9 cellular contexts compared by ENCODE assay signal in genomic region chr5:83720805-83721431, GRCh38. TPM values are rescaled to one million over a fixed set of nuclear protein-coding genes. Genes with fewer than 3 reads are reported as not detected.
DNase-seq lines count a peak whose midpoint lies in the region; ATAC-seq, FAIRE-seq and TF ChIP-seq lines count a peak whose summit lies in the region.
"Had no signal": no experiment of that assay in that cellular context is flagged by ENCODE, and none has a peak within 500 bp of the region (broad histone marks: within the 10 kb centered on the region; RNA-seq: fewer than 3 reads in every experiment).

TSS of gene HAPLN1 (minus strand) at chr5:83720855. CDS start at chr5:83673523, 47,332 bp downstream.

- no peak for ATAC-seq in effector memory CD8-positive, alpha-beta T cell (replicated peaks)
- ATAC-seq in naive B cell (ENCODE audit: low read depth in 2 of 2) (no peak), pancreas (no peak), GM18502 (IDR thresholded peaks at IDR 0.05; ENCODE audit: poor library complexity, unreplicated experiment) (no peak)

- peaks cover 40 to 54% of the 10 kb centered on the region in 2 donors for H3K27me3 Mint-ChIP-seq in effector memory CD8-positive, alpha-beta T cell
- peaks cover 38 to 44% (median 41%) of the 10 kb centered on the region in 3 donors for H3K27me3 Mint-ChIP-seq in naive B cell

- no peaks in the 10 kb centered on the region for H3K79me2 ChIP-seq in ACC112 (ENCODE audit: control insufficient read depth, insufficient read depth, low read length, unreplicated experiment)

- H3K27me3 ChIP-seq in ACC112 (ENCODE audit: insufficient read depth, low read length) (no peaks in the 10 kb centered on the region), HUES64 (ENCODE audit: insufficient read depth, low read length) (peaks cover 7% of the 10 kb centered on the region; the same call in 1 of the 2 replicates), pancreas (peaks cover 0 to 20% (median 3%) of the 10 kb centered on the region in 4 donors)

- intact Hi-C loops in lower leg skin (cut with DNase I; ENCODE audit: low total_unique reads) (no loop called here), pancreas (cut with DNase I) (no loop called here)

- no peak within 1 kb of the TSS for H3K27ac Mint-ChIP-seq in effector memory CD8-positive, alpha-beta T cell
- no peak within 1 kb of the TSS for H3K27ac Mint-ChIP-seq in naive B cell

- H3K36me3 ChIP-seq in ACC112 (ENCODE audit: insufficient read depth, low read length) = no peaks in the 10 kb centered on the region
- no peaks in the 10 kb centered on the region for H3K36me3 ChIP-seq in HUES64 (ENCODE audit: insufficient read depth, low read length)
- no peaks in the 10 kb centered on the region for H3K36me3 ChIP-seq in pancreas

- H3K36me3 Mint-ChIP-seq in effector memory CD8-positive, alpha-beta T cell (ENCODE audit: insufficient read depth) = no peaks in the 10 kb centered on the region
- H3K36me3 Mint-ChIP-seq in naive B cell = no peaks in the 10 kb centered on the region

- H3K4me1 ChIP-seq in ACC112 (ENCODE audit: control insufficient read depth, insufficient read depth, low read length, unreplicated experiment) (peaks cover 4% of the 10 kb centered on the region), HUES64 (ENCODE audit: insufficient read depth, low read length) (peaks cover 36% of the 10 kb centered on the region), pancreas (no peaks in the 10 kb centered on the region)

- FAIRE-seq in pancreas (lab: Jason Lieb, UNC) = no peak
- FAIRE-seq: bronchial epithelial cell had no signal

- peak within 1 kb of the TSS; percentile 77 to 78 for H3K4me3 Mint-ChIP-seq in effector memory CD8-positive, alpha-beta T cell
- peak within 1 kb of the TSS in 7 of 8 donors; percentile 3 to 83 (median 78) for H3K4me3 Mint-ChIP-seq in naive B cell

- H3K4me1 Mint-ChIP-seq in effector memory CD8-positive, alpha-beta T cell (ENCODE audit: low read depth in 2 of 2) = peaks cover 6 to 12% of the 10 kb centered on the region in 2 donors
- H3K4me1 Mint-ChIP-seq in naive B cell = peaks cover 6 to 20% (median 17%) of the 10 kb centered on the region in 3 donors

- H3K27ac ChIP-seq in ACC112 (ENCODE audit: low read depth, low read length) (no peak within 1 kb of the TSS), HUES64 (ENCODE audit: low read depth, low read length) (no peak within 1 kb of the TSS), pancreas (no peak within 1 kb of the TSS)

- H3K9me3 ChIP-seq in HUES64 (ENCODE audit: insufficient read depth, low read depth, low read length) = no peaks in the 10 kb centered on the region
- H3K9me3 ChIP-seq in pancreas = no peaks in the 10 kb centered on the region

- DNase-seq in effector memory CD8-positive, alpha-beta T cell = no peak
- no peak for DNase-seq in naive B cell
- DNase-seq in lower leg skin (ENCODE audit: low spot score in 2 of 2) = no peak
- no peak for DNase-seq in pancreas
- no peak for DNase-seq in stimulated activated CD4-positive, alpha-beta T cell treated with anti-CD3 and anti-CD28 coated beads, Interleukin-2, amount 100 ng/mL, for 48 hours

- H3K9ac ChIP-seq in HUES64 (ENCODE audit: low read depth, low read length) = peak within 1 kb of the TSS; percentile 87

- TF ChIP-seq CTCF in lower leg skin (IDR thresholded peaks at IDR 0.05) = no peak
- no peak for TF ChIP-seq CTCF in pancreas (IDR thresholded peaks at IDR 0.05)

- peak within 1 kb of the TSS; percentile 87 for H2AFZ ChIP-seq in ACC112 (ENCODE audit: low read length, unreplicated experiment)

- H3K9me3 Mint-ChIP-seq in effector memory CD8-positive, alpha-beta T cell = no peaks in the 10 kb centered on the region
- H3K9me3 Mint-ChIP-seq in naive B cell = no peaks in the 10 kb centered on the region

- peak within 1 kb of the TSS; percentile 86 for H3K4me3 ChIP-seq in ACC112 (ENCODE audit: low read depth, low read length)
- H3K4me3 ChIP-seq in HUES64 (ENCODE audit: low read length) = peak within 1 kb of the TSS; percentile 75
- no peak within 1 kb of the TSS for H3K4me3 ChIP-seq in lower leg skin (ENCODE audit: low read depth, poor library complexity, severe bottlenecking)
- H3K4me3 ChIP-seq in pancreas = peak within 1 kb of the TSS in 1 of 4 donors; percentile 54

- no peak for TF ChIP-seq POLR2A in lower leg skin (IDR thresholded peaks at IDR 0.05)

- 29% methylated on average over 16 of the region's 17 CpGs for WGBS in HUES64
- WGBS in lower leg skin, 2 donors = 23 to 24% methylated on average over 16 to 17 of the region's 17 CpGs
- WGBS in pancreas, 2 donors = 27 to 32% methylated on average over 17 of the region's 17 CpGs

RNA-seq across cellular contexts. Expression of gene HAPLN1, which starts in this region (rescaled TPM):
- 14.2 TPM for polyA plus RNA-seq in HUES64 (2013, experiment 1 of 2)
- polyA plus RNA-seq in HUES64 (2013, experiment 2 of 2) = 15.3 TPM
- polyA plus RNA-seq in naive B cell (ENCODE audit: low read depth in 6 of 6) (not detected), pancreas (under 1 TPM in 1 of 2 donors, not detected in 1; 0.02 TPM)
- total RNA-seq in lower leg skin (under 1 TPM in 1 of 4 donors, not detected in 3; 0.62 TPM), pancreas (not detected)
- total RNA-seq: bronchial epithelial cell had no signal
